Comparison of ENCODE assay signal across 8 cellular contexts in the genomic region with DNA sequence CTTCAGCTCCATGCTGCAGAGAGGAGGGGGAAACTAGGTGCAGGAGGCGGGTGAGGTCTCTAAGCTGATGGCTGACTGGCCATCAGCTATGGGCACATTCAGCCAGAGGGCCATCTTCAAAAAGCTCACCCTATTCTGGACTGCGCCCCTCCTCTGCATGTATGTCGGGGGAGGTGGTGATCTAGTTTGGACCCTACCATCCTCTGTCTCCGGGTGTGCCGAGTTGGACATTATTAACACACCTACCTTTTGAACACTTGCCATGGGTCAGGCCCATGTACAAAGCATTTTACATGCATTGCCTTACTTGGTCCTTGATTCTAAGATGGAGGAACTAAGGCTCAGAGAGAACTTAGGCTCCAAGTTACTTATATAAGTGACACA. TPM values are rescaled to one million over a fixed set of nuclear protein-coding genes. Genes with fewer than 3 reads are reported as not detected.
A peak's percentile ranks its signal among the peaks of the same experiment; 100 is the strongest.
DNase-seq lines count a peak whose midpoint lies in the region; ATAC-seq lines count a peak whose summit lies in the region.

No MANE protein-coding gene starts in this region.

- no CpG with 5 or more reads among the region's 5 CpGs for WGBS in neuronal stem cell (ENCODE audit: extremely low coverage in 2 of 2, insufficient read length in 2 of 2, insufficient replicate concordance in 1 of 2), 2 donors

- peak overlapping the region; percentile 94 to 97 (median 94) for H3K4me3 Mint-ChIP-seq in CD4-positive, CD25-positive, alpha-beta regulatory T cell

- peak overlapping the region; percentile 94 for H3K27ac ChIP-seq in CD4-positive, CD25-positive, alpha-beta regulatory T cell (ENCODE audit: insufficient read depth, low read length, poor library complexity, severe bottlenecking)
- peak overlapping the region; percentile 91 for H3K27ac ChIP-seq in effector memory CD4-positive, alpha-beta T cell (ENCODE audit: insufficient read depth, low read length, poor library complexity, severe bottlenecking)
- peak overlapping the region; percentile 60 for H3K27ac ChIP-seq in neuronal stem cell (replicated peaks; ENCODE audit: low read length)

- H3K14ac ChIP-seq in neuronal stem cell (ENCODE audit: low read length): no peak overlapping the region

- peak overlapping the region; percentile 60 to 100 (median 100) for H3K27ac Mint-ChIP-seq in CD4-positive, CD25-positive, alpha-beta regulatory T cell

- H3K23ac ChIP-seq in neuronal stem cell (ENCODE audit: low read depth, low read length, poor library complexity): no peak overlapping the region

- DNase-seq in CD4-positive, CD25-positive, alpha-beta regulatory T cell: no peak
- DNase-seq in NT2/D1 (ENCODE audit: low read depth, low spot score) (no peak), neuronal stem cell (ENCODE audit: low spot score) (no peak)
- DNase-seq in effector memory CD4-positive, alpha-beta T cell: no peak
- DNase-seq in activated CD4-positive, alpha-beta T cell treated with anti-CD3 and anti-CD28 coated beads, Interleukin-2, amount 50 U/mL, for 1 hour: no peak

- peaks cover 0 to 42% (median 31%) of the 10 kb centered on the region in 4 donors for H3K4me1 Mint-ChIP-seq in CD4-positive, CD25-positive, alpha-beta regulatory T cell

- peaks cover 10% of the 10 kb centered on the region for H3K36me3 Mint-ChIP-seq in CD4-positive, CD25-positive, alpha-beta regulatory T cell

- peaks cover 39% of the 10 kb centered on the region for H3K4me1 ChIP-seq in CD4-positive, CD25-positive, alpha-beta regulatory T cell (ENCODE audit: control insufficient read depth, insufficient read depth, low read length, poor library complexity, severe bottlenecking)
- H3K4me1 ChIP-seq in NT2/D1 (ENCODE audit: insufficient read depth, insufficient read length) (peaks cover 30% of the 10 kb centered on the region), neuronal stem cell (ENCODE audit: control insufficient read depth in 2 of 2, insufficient read depth in 1 of 2, low read depth in 1 of 2, low read length in 2 of 2) (peaks cover 32 to 34% of the 10 kb centered on the region in 2 donors)
- peaks cover 27% of the 10 kb centered on the region for H3K4me1 ChIP-seq in effector memory CD4-positive, alpha-beta T cell (ENCODE audit: control insufficient read depth, insufficient read depth, low read length, poor library complexity, severe bottlenecking)

- no peaks in the 10 kb centered on the region for H3K27me3 ChIP-seq in CD4-positive, CD25-positive, alpha-beta regulatory T cell (ENCODE audit: control insufficient read depth, insufficient read depth, low read length)
- H3K27me3 ChIP-seq in NT2/D1 (ENCODE audit: insufficient read depth, insufficient read length) (no peaks in the 10 kb centered on the region), neuronal stem cell (ENCODE audit: control insufficient read depth in 3 of 3, insufficient read depth in 3 of 3, low read depth in 1 of 3, low read length in 3 of 3) (no peaks in the 10 kb centered on the region)
- no peaks in the 10 kb centered on the region for H3K27me3 ChIP-seq in effector memory CD4-positive, alpha-beta T cell (replicated peaks; ENCODE audit: control insufficient read depth, insufficient read depth, low read length, poor library complexity, severe bottlenecking)

- peaks cover 5% of the 10 kb centered on the region for H3K27me3 Mint-ChIP-seq in CD4-positive, CD25-positive, alpha-beta regulatory T cell

- peaks cover 12% of the 10 kb centered on the region for H3K79me1 ChIP-seq in neuronal stem cell (ENCODE audit: low read depth, low read length)

- no peak for ATAC-seq in CD4-positive, CD25-positive, alpha-beta regulatory T cell (ENCODE audit: low read depth in 2 of 2)
- no peak for ATAC-seq in GM19324 (IDR thresholded peaks at IDR 0.05; ENCODE audit: low FRiP score, unreplicated experiment)
- no peak for ATAC-seq in HG03378 (IDR thresholded peaks at IDR 0.05; ENCODE audit: unreplicated experiment)
- ATAC-seq in HG03439 (IDR thresholded peaks at IDR 0.05; ENCODE audit: unreplicated experiment): no peak

- no peak overlapping the region for H4K91ac ChIP-seq in neuronal stem cell (ENCODE audit: low read depth, low read length, poor library complexity)

- no peak overlapping the region for H2BK12ac ChIP-seq in neuronal stem cell (ENCODE audit: low read length)

- H3K4me2 ChIP-seq in neuronal stem cell (ENCODE audit: insufficient read depth, low read length, poor library complexity, severe bottlenecking): peak overlapping the region; percentile 72

- no peak overlapping the region for H4K8ac ChIP-seq in neuronal stem cell (ENCODE audit: low read depth, low read length)

- H3K9me3 Mint-ChIP-seq in CD4-positive, CD25-positive, alpha-beta regulatory T cell: peaks cover 0 to 2% (median 0%) of the 10 kb centered on the region in 7 donors

- H2AK5ac ChIP-seq in neuronal stem cell (ENCODE audit: low read depth, low read length): peak overlapping the region; percentile 16

- peak overlapping the region; percentile 92 for H3K9ac ChIP-seq in NT2/D1 (ENCODE audit: insufficient read length, low read depth)
- H3K9ac ChIP-seq in neuronal stem cell (ENCODE audit: low read depth, low read length, poor library complexity): peak overlapping the region; percentile 92

- H3K36me3 ChIP-seq in CD4-positive, CD25-positive, alpha-beta regulatory T cell (ENCODE audit: control insufficient read depth, insufficient read depth, low read length): peaks cover 35% of the 10 kb centered on the region
- H3K36me3 ChIP-seq in NT2/D1 (ENCODE audit: insufficient read depth, insufficient read length, low read length): peaks cover 50% of the 10 kb centered on the region
- H3K36me3 ChIP-seq in effector memory CD4-positive, alpha-beta T cell (ENCODE audit: control insufficient read depth, insufficient read depth, low read length): peaks cover 28% of the 10 kb centered on the region
- peaks cover 22 to 50% of the 10 kb centered on the region in 2 donors for H3K36me3 ChIP-seq in neuronal stem cell (replicated peaks in 1 of 2; ENCODE audit: control insufficient read depth in 2 of 2, insufficient read depth in 2 of 2, low read length in 2 of 2)

- H3K18ac ChIP-seq in neuronal stem cell (ENCODE audit: low read length): peak overlapping the region; percentile 98

- H3K4ac ChIP-seq in neuronal stem cell (ENCODE audit: low read length): no peak overlapping the region

- peak overlapping the region; percentile 72 for H3K4me3 ChIP-seq in CD4-positive, CD25-positive, alpha-beta regulatory T cell (ENCODE audit: low read depth, low read length)
- H3K4me3 ChIP-seq in NT2/D1 (ENCODE audit: insufficient read length, low read depth): peak overlapping the region; percentile 66
- H3K4me3 ChIP-seq in effector memory CD4-positive, alpha-beta T cell (ENCODE audit: insufficient read depth, low read depth, low read length, poor library complexity, severe bottlenecking): no peak overlapping the region
- peak overlapping the region; percentile 82 to 95 for H3K4me3 ChIP-seq in neuronal stem cell (ENCODE audit: low read length in 2 of 2)

- H2BK15ac ChIP-seq in neuronal stem cell (ENCODE audit: low read length): no peak overlapping the region

- no peaks in the 10 kb centered on the region for H3K9me3 ChIP-seq in CD4-positive, CD25-positive, alpha-beta regulatory T cell (ENCODE audit: control insufficient read depth in 2 of 2, low read length in 2 of 2)
- H3K9me3 ChIP-seq in NT2/D1 (ENCODE audit: insufficient read depth, low read length): no peaks in the 10 kb centered on the region
- no peaks in the 10 kb centered on the region for H3K9me3 ChIP-seq in effector memory CD4-positive, alpha-beta T cell (ENCODE audit: control insufficient read depth, low read length)
- H3K9me3 ChIP-seq in neuronal stem cell (replicated peaks in 1 of 2; ENCODE audit: control insufficient read depth in 2 of 2, insufficient read depth in 1 of 2, low read depth in 1 of 2, low read length in 2 of 2): no peaks in the 10 kb centered on the region

- H2AFZ ChIP-seq in neuronal stem cell (ENCODE audit: low read length): peak overlapping the region; percentile 90

- H2BK120ac ChIP-seq in neuronal stem cell (ENCODE audit: low read depth, low read length): no peak overlapping the region

- no peak overlapping the region for H2BK5ac ChIP-seq in neuronal stem cell (ENCODE audit: low read length)

RNA-seq across cellular contexts. Expression of a gene that starts 1.4 kb away (rescaled TPM):
- 168 TPM for total RNA-seq in CD4-positive, CD25-positive, alpha-beta regulatory T cell
- 10 to 100 TPM; 12.6 to 17.4 (median 15.2) TPM for polyA plus RNA-seq in CD4-positive, CD25-positive, alpha-beta regulatory T cell
- polyA plus RNA-seq in neuronal stem cell (2013, experiment 1 of 2): 58.8 TPM
- polyA plus RNA-seq in neuronal stem cell (2013, experiment 2 of 2): 58.4 TPM

RNA-seq across cellular contexts. Expression of a gene that starts 3.0 kb away (rescaled TPM):
- 3.9 TPM for total RNA-seq in CD4-positive, CD25-positive, alpha-beta regulatory T cell
- 1 to 10 TPM in 1 of 4 donors, under 1 TPM in 3; 0.38 to 1.1 (median 0.52) TPM for polyA plus RNA-seq in CD4-positive, CD25-positive, alpha-beta regulatory T cell
- 7.4 TPM for polyA plus RNA-seq in neuronal stem cell (2013, experiment 1 of 2)
- polyA plus RNA-seq in neuronal stem cell (2013, experiment 2 of 2): 6.4 TPM

RNA-seq across cellular contexts. Expression of a gene that starts 11.9 kb away (rescaled TPM):
- total RNA-seq in CD4-positive, CD25-positive, alpha-beta regulatory T cell: 33.1 TPM
- 1 to 10 TPM; 3.2 to 5.4 (median 3.6) TPM for polyA plus RNA-seq in CD4-positive, CD25-positive, alpha-beta regulatory T cell
- 0.77 TPM for polyA plus RNA-seq in neuronal stem cell (2013, experiment 1 of 2)
- 0.87 TPM for polyA plus RNA-seq in neuronal stem cell (2013, experiment 2 of 2)

RNA-seq across cellular contexts. Expression of a gene that starts 38.3 kb away (rescaled TPM):
- total RNA-seq in CD4-positive, CD25-positive, alpha-beta regulatory T cell: 0.42 TPM
- polyA plus RNA-seq in CD4-positive, CD25-positive, alpha-beta regulatory T cell: not detected
- 0.10 TPM for polyA plus RNA-seq in neuronal stem cell (2013, experiment 1 of 2)
- 0.03 TPM for polyA plus RNA-seq in neuronal stem cell (2013, experiment 2 of 2)

RNA-seq across cellular contexts. Expression of a gene that starts 46.3 kb away (rescaled TPM):
- 14.7 TPM for total RNA-seq in CD4-positive, CD25-positive, alpha-beta regulatory T cell
- 10 to 100 TPM in 3 of 4 donors, 1 to 10 TPM in 1; 7.0 to 15.5 (median 12.7) TPM for polyA plus RNA-seq in CD4-positive, CD25-positive, alpha-beta regulatory T cell
- polyA plus RNA-seq in neuronal stem cell (2013, experiment 1 of 2): 23.3 TPM
- polyA plus RNA-seq in neuronal stem cell (2013, experiment 2 of 2): 25.3 TPM
